ENCODE assay signal across 13 cellular contexts in the genomic region with DNA sequence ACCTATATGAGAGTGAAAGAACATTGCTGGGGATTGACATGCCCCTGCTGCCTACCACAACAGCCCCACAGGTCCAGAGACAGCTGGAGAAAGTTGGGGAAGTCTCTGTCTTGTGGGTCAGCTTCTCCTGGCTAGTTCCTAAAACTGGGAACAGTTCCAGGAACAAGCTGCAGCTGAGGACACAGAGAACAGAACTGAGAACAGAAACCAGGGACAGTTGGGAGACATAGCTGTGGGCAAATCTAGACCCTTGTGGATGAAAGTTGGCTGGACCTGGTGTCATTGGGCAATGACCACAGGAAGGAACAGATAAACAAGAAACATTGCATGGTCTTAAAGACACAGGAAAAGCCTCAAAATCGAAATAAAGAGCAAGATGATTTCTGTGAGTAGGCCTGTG. TPM values are rescaled to one million over a fixed set of nuclear protein-coding genes. Genes with fewer than 3 reads are reported as not detected.
A peak's percentile ranks its signal among the peaks of the same experiment; 100 is the strongest.
DNase-seq lines count a peak whose midpoint lies in the region; ATAC-seq, FAIRE-seq and TF ChIP-seq lines count a peak whose summit lies in the region.
"Had no signal": no experiment of that assay in that cellular context is flagged by ENCODE, and none has a peak within 500 bp of the region (broad histone marks: within the 10 kb centered on the region; RNA-seq: fewer than 3 reads in every experiment).

No MANE protein-coding gene starts in this region.

- H3K27ac ChIP-seq in small intestine (ENCODE audit: low read depth in 1 of 2, low read length in 1 of 2) = no peak overlapping the region
- H3K27ac ChIP-seq: PC-9, spleen had no signal

- peak; percentile 35 for DNase-seq in AG08395 (ENCODE audit: low spot score)
- DNase-seq in adipocyte (ENCODE audit: low read depth) = peak; percentile 61
- DNase-seq in foreskin fibroblast = peak; percentile 37 to 62
- no peak for DNase-seq in small intestine
- no peak for DNase-seq in stimulated activated naive CD8-positive, alpha-beta T cell treated with anti-CD3 and anti-CD28 coated beads, Interleukin-15, Interleukin-2, amounts not matched to agents 100 U/mL and 50 U/mL, for 24 hours
- no peak for DNase-seq in superior temporal gyrus (ENCODE audit: extremely low spot score)
- DNase-seq: amniotic stem cell, NCI-H2029, PC-9, spleen had no signal

- H3K9ac ChIP-seq in adipocyte (ENCODE audit: low read length) = peak overlapping the region; percentile 66

- H3K4me1 ChIP-seq in adipocyte (ENCODE audit: control insufficient read depth, insufficient read depth, low read length) (peaks cover 50% of the 10 kb centered on the region), small intestine (ENCODE audit: control insufficient read depth in 2 of 2, insufficient read depth in 1 of 2, low read depth in 1 of 2, low read length in 1 of 2) (peaks cover 0 to 4% of the 10 kb centered on the region in 2 donors)
- H3K4me1 ChIP-seq: spleen had no signal

- no peak overlapping the region for H3K4me3 Mint-ChIP-seq in nephron
- H3K4me3 Mint-ChIP-seq: memory B cell had no signal

- peaks cover 54% of the 10 kb centered on the region for H3K4me1 Mint-ChIP-seq in nephron
- H3K4me1 Mint-ChIP-seq: memory B cell had no signal

- no peaks in the 10 kb centered on the region for H3K9me3 Mint-ChIP-seq in nephron
- H3K9me3 Mint-ChIP-seq: memory B cell had no signal

- H3K36me3 ChIP-seq in adipocyte (ENCODE audit: control insufficient read depth, insufficient read depth, low read length, severe bottlenecking) (no peaks in the 10 kb centered on the region), small intestine (ENCODE audit: control insufficient read depth in 2 of 2, insufficient read depth in 2 of 2, low read length in 2 of 2) (no peaks in the 10 kb centered on the region)
- H3K36me3 ChIP-seq: spleen had no signal

- WGBS in small intestine, 3 donors = 39 to 63% (median 41%) methylated on average over 1 of the region's 1 CpG

- H3K27me3 ChIP-seq in adipocyte (replicated peaks; ENCODE audit: control insufficient read depth, insufficient read depth, low read length) (no peaks in the 10 kb centered on the region), small intestine (ENCODE audit: control insufficient read depth in 2 of 2, insufficient read depth in 2 of 2, low read length in 2 of 2) (no peaks in the 10 kb centered on the region)
- H3K27me3 ChIP-seq: spleen had no signal

- H3K4me3 ChIP-seq in adipocyte (ENCODE audit: low read length) (no peak overlapping the region), foreskin fibroblast (ENCODE audit: low read depth in 1 of 2, low read length in 2 of 2) (no peak overlapping the region), small intestine (ENCODE audit: low read depth in 1 of 2, low read length in 2 of 2) (no peak overlapping the region)
- H3K4me3 ChIP-seq: PC-9, spleen had no signal

- peak overlapping the region; percentile 72 to 93 (median 88) for H3K27ac Mint-ChIP-seq in nephron
- H3K27ac Mint-ChIP-seq: memory B cell had no signal

- no peaks in the 10 kb centered on the region for H3K9me3 ChIP-seq in adipocyte (ENCODE audit: control insufficient read depth, low read length)
- no peaks in the 10 kb centered on the region for H3K9me3 ChIP-seq in small intestine (ENCODE audit: control insufficient read depth, low read depth)
- H3K9me3 ChIP-seq: spleen had no signal

- no peak for FAIRE-seq in small intestine (lab: Jason Lieb, UNC)

- no peak for ATAC-seq in HG03280 (IDR thresholded peaks at IDR 0.05; ENCODE audit: unreplicated experiment)
- ATAC-seq in stimulated activated naive CD8-positive, alpha-beta T cell treated with anti-CD3 and anti-CD28 coated beads, Interleukin-15, Interleukin-2, amounts not matched to agents 100 U/mL and 50 U/mL, for 24 hours = no peak

- peaks cover 4% of the 10 kb centered on the region for H3K27me3 Mint-ChIP-seq in nephron (ENCODE audit: low read depth)

- no peak for TF ChIP-seq CTCF in foreskin fibroblast (IDR thresholded peaks at IDR 0.05; ENCODE audit: low read depth, low read length)
- no peak for TF ChIP-seq CTCF in nephron (IDR thresholded peaks at IDR 0.05; ENCODE audit: unreplicated experiment in 3 of 3)

- H3K36me3 Mint-ChIP-seq in nephron (ENCODE audit: low read depth) = no peaks in the 10 kb centered on the region
- H3K36me3 Mint-ChIP-seq: memory B cell had no signal

RNA-seq across cellular contexts. Expression of a gene that starts 58.3 kb away (rescaled TPM):
- polyA plus RNA-seq in small intestine = 100 to 1,000 TPM in 1 of 3 donors, 10 to 100 TPM in 2; 46.9 to 114 (median 84.8) TPM

Comparison
In these comparisons a context has a peak if more than half of its experiments do, and no peak if none do; other contexts are left out.
1. DNase-seq: peak in AG08395 (single experiment), adipocyte (single experiment) and foreskin fibroblast (2 of 2); none in small intestine (single experiment), stimulated activated naive CD8-positive, alpha-beta T cell treated with anti-CD3 and anti-CD28 coated beads, Interleukin-15, Interleukin-2, amounts not matched to agents 100 U/mL and 50 U/mL, for 24 hours (single experiment) and superior temporal gyrus (single experiment).